In genomic region chr1:21157054-21157453, GRCh38 we compare ENCODE assay signal across 22 cellular contexts. TPM values are rescaled to one million over a fixed set of nuclear protein-coding genes. Genes with fewer than 3 reads are reported as not detected.
A peak's percentile ranks its signal among the peaks of the same experiment; 100 is the strongest.
DNase-seq lines count a peak whose midpoint lies in the region; ATAC-seq and TF ChIP-seq lines count a peak whose summit lies in the region.
"Had no signal": no experiment of that assay in that cellular context is flagged by ENCODE, and none has a peak within 500 bp of the region (broad histone marks: within the 10 kb centered on the region; RNA-seq: fewer than 3 reads in every experiment).

No MANE protein-coding gene starts in this region.

- WGBS in IMR-90 (ENCODE audit: extremely low coverage in 2 of 2, insufficient read length in 1 of 2), 2 experiments, result 100% methylated on average over 2 of the region's 3 CpGs; no CpG with 5 or more reads in 1 of the 2 experiments

- H3K4me1 ChIP-seq in BLaER1 treated with 17β-estradiol and CSF1 and Interleukin-3, amounts not matched to agents 10 nM and 100 nM, result peaks cover 8 to 29% (median 20%) of the 10 kb centered on the region in 10 experiments
- peaks cover 6% of the 10 kb centered on the region for H3K4me1 ChIP-seq in IMR-90 (ENCODE audit: control insufficient read depth, insufficient read depth, low read length)

- H3K27ac Mint-ChIP-seq in WTC11 (peak overlapping the region; percentile 43; the same call in 1 of the 2 replicates), neural crest cell (ENCODE audit: unreplicated experiment) (peak overlapping the region; percentile 3)
- H3K27ac Mint-ChIP-seq: CD8-positive, alpha-beta T cell had no signal

- no peak overlapping the region for H2BK20ac ChIP-seq in IMR-90 (ENCODE audit: low read depth, low read length)

- DNase-seq in IMR-90 (no peak), WTC11 (ENCODE audit: low spot score) (no peak), neural crest cell (ENCODE audit: low read depth, low spot score) (no peak), NCI-H1930 (lab: John Stamatoyannopoulos, UW) (no peak)
- DNase-seq: CD8-positive, alpha-beta T cell; DMS53; EL; GOT3; KG1; NCI-H1105 treated with DMSO at 0.1 percent for 48 hours; NCI-H1694 treated with DMSO at 0.1 percent for 48 hours; NCI-H345; NCI-H524 treated with DMSO at 0.1 percent for 48 hours; PC-3; RPMI8226; SIG-M5 had no signal

- no TSS peak for BruUV-seq in IMR-90 (replicated peaks; lab: Mats Ljungman, UMichigan)

- no peak for TF ChIP-seq POLR2A in IMR-90 (IDR thresholded peaks at IDR 0.05; ENCODE audit: low read depth, low read length)

- peak overlapping the region; percentile 30; the same call in 1 of the 2 replicates for H2AK5ac ChIP-seq in IMR-90 (ENCODE audit: low read depth, low read length)

- dilution Hi-C loops in IMR-90 (cut with HindIII; ENCODE audit: low sequenced_read_pairs, unreplicated experiment), result no loop called here

- peaks cover 41 to 95% (median 78%) of the 10 kb centered on the region in 11 experiments for H3K36me3 ChIP-seq in BLaER1 treated with 17β-estradiol and CSF1 and Interleukin-3, amounts not matched to agents 10 nM and 100 nM
- peaks cover 7% of the 10 kb centered on the region for H3K36me3 ChIP-seq in IMR-90 (ENCODE audit: control insufficient read depth, insufficient read depth, low read length)

- peak overlapping the region; percentile 37; the same call in 1 of the 2 replicates for H3K14ac ChIP-seq in IMR-90 (replicated peaks; ENCODE audit: low read depth, low read length)

- peaks cover 72 to 100% (median 98%) of the 10 kb centered on the region in 11 experiments for H4K20me1 ChIP-seq in BLaER1 treated with 17β-estradiol and CSF1 and Interleukin-3, amounts not matched to agents 10 nM and 100 nM
- H4K20me1 ChIP-seq in IMR-90 (ENCODE audit: insufficient read depth, low read length), result peaks cover 59% of the 10 kb centered on the region

- H2BK120ac ChIP-seq in IMR-90 (ENCODE audit: low read depth, low read length), result no peak overlapping the region

- CTCF ChIA-PET in IMR-90 (lab: Yijun Ruan, JAX) (no interaction called here), WTC11 (lab: Charles Lee) (interaction anchor here (0.5 kb wide), 1 partner anchor 353 kb away, joined by 4 read pairs; no protein-coding TSS in a partner anchor)

- no peak overlapping the region for H2BK5ac ChIP-seq in IMR-90 (ENCODE audit: low read depth, low read length, poor library complexity, severe bottlenecking)

- no peak overlapping the region for H3K18ac ChIP-seq in IMR-90 (ENCODE audit: low read depth, low read length)

- H3K9me3 ChIP-seq in BLaER1 treated with 17β-estradiol and CSF1 and Interleukin-3, amounts not matched to agents 10 nM and 100 nM (replicated peaks in 1 of 11), result 0 out of 22 replicates have a peak, but pooled peaks cover 0 to 3% (median 0%) of the 10 kb centered on the region in 11 experiments
- no peaks in the 10 kb centered on the region for H3K9me3 ChIP-seq in IMR-90 (ENCODE audit: control insufficient read depth, insufficient read depth, low read length)
- H3K9me3 ChIP-seq: A549 had no signal

- peaks cover 20 to 84% of the 10 kb centered on the region in 2 experiments for H3K79me1 ChIP-seq in IMR-90 (ENCODE audit: low read depth in 1 of 2, low read length in 2 of 2)

- H3K27me3 ChIP-seq in BLaER1 treated with 17β-estradiol and CSF1 and Interleukin-3, amounts not matched to agents 10 nM and 100 nM, result no peaks in the 10 kb centered on the region
- no peaks in the 10 kb centered on the region for H3K27me3 ChIP-seq in IMR-90 (ENCODE audit: control insufficient read depth, insufficient read depth, low read length)

- H3K36me3 Mint-ChIP-seq in WTC11 (peaks cover 15% of the 10 kb centered on the region), neural crest cell (ENCODE audit: low read depth) (peaks cover 11% of the 10 kb centered on the region)

- H3K9ac ChIP-seq in BLaER1 treated with 17β-estradiol and CSF1 and Interleukin-3, amounts not matched to agents 10 nM and 100 nM, result no peak overlapping the region
- no peak overlapping the region for H3K9ac ChIP-seq in IMR-90 (ENCODE audit: low read depth, low read length)

- H2BK15ac ChIP-seq in IMR-90 (ENCODE audit: low read depth, low read length), result no peak overlapping the region

- TF ChIP-seq CTCF in IMR-90 (conservative IDR thresholded peaks at IDR 0.05; ENCODE audit: low read depth, low read length), result no peak
- no peak for TF ChIP-seq CTCF in WTC11 (IDR thresholded peaks at IDR 0.05)
- TF ChIP-seq CTCF in neural crest cell (conservative IDR thresholded peaks at IDR 0.05), result no peak

- peaks cover 17% of the 10 kb centered on the region for H3K9me1 ChIP-seq in IMR-90 (ENCODE audit: insufficient read depth, low read length)

- H3K9me3 Mint-ChIP-seq in WTC11 (no peaks in the 10 kb centered on the region), neural crest cell (no peaks in the 10 kb centered on the region)
- H3K9me3 Mint-ChIP-seq: CD8-positive, alpha-beta T cell had no signal

- peak overlapping the region; percentile 19 to 73 (median 58); a peak in 19 of 22 replicates for H3K4me2 ChIP-seq in BLaER1 treated with 17β-estradiol and CSF1 and Interleukin-3, amounts not matched to agents 10 nM and 100 nM
- no peak overlapping the region for H3K4me2 ChIP-seq in IMR-90 (ENCODE audit: low read depth, low read length)
- H3K4me2 ChIP-seq: A549 had no signal

- no peak overlapping the region for H3K23ac ChIP-seq in IMR-90 (ENCODE audit: low read depth, low read length)

- no peak overlapping the region for H3K56ac ChIP-seq in IMR-90 (ENCODE audit: extremely low read depth, insufficient read depth, low read length)

- no peak overlapping the region for H3K4me3 ChIP-seq in BLaER1 treated with 17β-estradiol and CSF1 and Interleukin-3, amounts not matched to agents 10 nM and 100 nM
- H3K4me3 ChIP-seq in IMR-90 (ENCODE audit: insufficient read depth, low read depth, low read length), result no peak overlapping the region
- H3K4me3 ChIP-seq: A549 had no signal

- H4K91ac ChIP-seq in IMR-90 (ENCODE audit: insufficient read depth, low read depth, low read length), result no peak overlapping the region

- H3K27me3 Mint-ChIP-seq in WTC11 (ENCODE audit: low read depth) (no peaks in the 10 kb centered on the region), neural crest cell (ENCODE audit: low read depth) (no peaks in the 10 kb centered on the region)

- in situ Hi-C loops in IMR-90 (cut with MboI; ENCODE audit: low sequenced_read_pairs), result no loop called here

- no peak overlapping the region for H4K8ac ChIP-seq in IMR-90 (ENCODE audit: low read depth in 2 of 2, low read length in 2 of 2)

- no peak overlapping the region for H4K5ac ChIP-seq in IMR-90 (ENCODE audit: low read depth, low read length)

- ATAC-seq in IMR-90 (ENCODE audit: low read depth), result no peak
- ATAC-seq in WTC11, result no peak
- ATAC-seq in GM21367 (IDR thresholded peaks at IDR 0.05; ENCODE audit: unreplicated experiment), result no peak
- no peak for ATAC-seq in HG02840 (IDR thresholded peaks at IDR 0.05; ENCODE audit: low FRiP score, unreplicated experiment)
- ATAC-seq: A549; CD8-positive, alpha-beta T cell; HepG2; PC-3; SK-N-SH treated with all-trans-retinoic acid at 6 μM for 48 hours had no signal

- H3K4me3 Mint-ChIP-seq in WTC11, result no peak overlapping the region
- H3K4me3 Mint-ChIP-seq in neural crest cell, result no peak overlapping the region
- H3K4me3 Mint-ChIP-seq: CD8-positive, alpha-beta T cell had no signal

- H3K4me1 Mint-ChIP-seq in WTC11, result peaks cover 8% of the 10 kb centered on the region
- peaks cover 36% of the 10 kb centered on the region for H3K4me1 Mint-ChIP-seq in neural crest cell

- no peak for TF ChIP-seq RAD21 in IMR-90 (IDR thresholded peaks at IDR 0.05; ENCODE audit: low read length)

- H2AK9ac ChIP-seq in IMR-90 (replicated peaks; ENCODE audit: low read depth, low read length, poor library complexity), result no peak overlapping the region

- no peak overlapping the region for H3K4ac ChIP-seq in IMR-90 (ENCODE audit: low read depth, low read length)

- POLR2A ChIA-PET in IMR-90 (lab: Charles Lee; ENCODE audit: unreplicated experiment), result no interaction called here
- POLR2A ChIA-PET in WTC11 (lab: Charles Lee), result no interaction called here

- H2AFZ ChIP-seq in IMR-90 (replicated peaks; ENCODE audit: low read length, poor library complexity), result no peak overlapping the region

- intact Hi-C loops in IMR-90 (cut with micrococcal nuclease), result no loop called here

- H3K27ac ChIP-seq in BLaER1 treated with 17β-estradiol and CSF1 and Interleukin-3, amounts not matched to agents 10 nM and 100 nM, result no peak overlapping the region
- no peak overlapping the region for H3K27ac ChIP-seq in IMR-90 (ENCODE audit: insufficient read depth, low read length)
- H3K27ac ChIP-seq: A549 had no signal

TF ChIP-seq in IMR-90, 13 proteins besides CTCF, POLR2A, EP300 and RAD21 (continues in another document):
- TF ChIP-seq SMC3 (IDR thresholded peaks at IDR 0.05; ENCODE audit: low read depth, low read length) (no peak), MAFK (IDR thresholded peaks at IDR 0.05; ENCODE audit: low read depth, low read length) (no peak), BHLHE40 (IDR thresholded peaks at IDR 0.05; ENCODE audit: low read depth, low read length) (no peak), USF2 (IDR thresholded peaks at IDR 0.05; ENCODE audit: low read depth, low read length) (no peak)

TF ChIP-seq in WTC11, 78 proteins besides CTCF, POLR2A, EP300 and RAD21 (continues in another document):
- TF ChIP-seq NFE2L1 (CRISPR knock-in tag; IDR thresholded peaks at IDR 0.05), result no peak
- TF ChIP-seq GTF2I (CRISPR knock-in tag; conservative IDR thresholded peaks at IDR 0.05), result no peak
- no peak for TF ChIP-seq SOX15 (CRISPR knock-in tag; IDR thresholded peaks at IDR 0.05)
- TF ChIP-seq RORB (CRISPR knock-in tag; IDR thresholded peaks at IDR 0.05), result no peak
- TF ChIP-seq IRF2 (CRISPR knock-in tag; IDR thresholded peaks at IDR 0.05; ENCODE audit: borderline replicate concordance, low read depth), result no peak

RNA-seq across cellular contexts. Expression of gene EIF4G3, which starts 19.6 kb away (rescaled TPM):
- total RNA-seq in IMR-90 (2012; rRNA removed) (25.8 and 29.2 TPM in 2 replicates), WTC11 (2021) (76.7 to 78.8 TPM (median 77.7 TPM) in 3 replicates), neural crest cell (97.5 and 99.9 TPM in 2 replicates)
- polyA plus RNA-seq in IMR-90 (2012; rRNA removed), result 49.2 and 49.6 TPM in 2 replicates
- polyA plus RNA-seq in IMR-90 (2012; cell fraction: cytosol; rRNA removed), result 13.0 and 18.0 TPM in 2 replicates
- 47.7 and 85.2 TPM in 2 replicates for polyA plus RNA-seq in IMR-90 (2012; cell fraction: nucleus; rRNA removed; ENCODE audit: low replicate concordance)
